In the genomic region with DNA sequence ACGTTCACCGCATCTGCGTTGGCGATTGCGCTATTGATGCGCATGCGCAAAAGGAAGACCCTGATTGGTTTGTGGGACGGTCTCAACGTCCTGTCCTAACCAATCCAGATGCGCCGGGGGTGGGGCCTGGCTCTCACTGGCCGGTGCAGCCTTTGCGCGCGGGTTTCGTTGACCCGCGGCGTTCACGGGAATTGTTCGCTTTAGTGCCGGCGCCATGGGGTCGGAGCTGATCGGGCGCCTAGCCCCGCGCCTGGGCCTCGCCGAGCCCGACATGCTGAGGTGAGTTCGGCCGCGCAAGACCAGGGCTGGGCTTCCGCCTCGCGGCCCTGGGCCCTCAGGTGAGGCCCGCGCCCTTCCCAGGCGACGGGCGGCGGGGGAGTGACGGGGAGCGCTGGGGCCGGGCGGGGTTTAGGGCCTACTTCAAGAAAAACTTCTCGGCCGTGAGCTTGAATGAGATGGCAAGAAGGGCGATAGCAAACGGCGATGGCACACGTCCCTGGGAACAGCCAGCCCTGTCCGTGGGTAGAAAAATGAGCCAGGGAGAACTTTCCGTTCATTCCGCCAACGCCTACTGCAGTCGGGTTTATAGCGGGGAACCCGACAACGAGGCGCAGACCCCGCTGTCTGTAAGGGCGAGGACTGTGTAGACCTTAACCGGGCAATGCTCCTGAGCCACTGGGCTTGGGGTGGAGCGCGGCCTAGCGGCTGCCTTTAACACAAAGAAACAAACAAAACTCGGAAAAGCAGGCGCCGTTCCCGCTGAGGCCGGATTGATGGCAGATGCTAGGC, we compare ENCODE assay signal across 8 cellular contexts.
DNase-seq lines count a peak whose midpoint lies in the region; ATAC-seq and TF ChIP-seq lines count a peak whose summit lies in the region.

A gene with protein sequence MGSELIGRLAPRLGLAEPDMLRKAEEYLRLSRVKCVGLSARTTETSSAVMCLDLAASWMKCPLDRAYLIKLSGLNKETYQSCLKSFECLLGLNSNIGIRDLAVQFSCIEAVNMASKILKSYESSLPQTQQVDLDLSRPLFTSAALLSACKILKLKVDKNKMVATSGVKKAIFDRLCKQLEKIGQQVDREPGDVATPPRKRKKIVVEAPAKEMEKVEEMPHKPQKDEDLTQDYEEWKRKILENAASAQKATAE (plus strand): TSS at position 168 of the 789 bp plus-strand sequence. CDS start 47 bp downstream, at position 215.

- peak within 1 kb of the TSS; percentile 68 for H3K4me3 ChIP-seq in mucosa of stomach (ENCODE audit: low read length)

- ATAC-seq in GM21526 (IDR thresholded peaks at IDR 0.05; ENCODE audit: low FRiP score, unreplicated experiment), result peak; percentile 67

- H3K9ac ChIP-seq in mucosa of stomach (ENCODE audit: low read length), result peak within 1 kb of the TSS; percentile 86

- no peaks in the 10 kb centered on the region for H3K9me3 ChIP-seq in mucosa of stomach (ENCODE audit: control insufficient read depth, low read length)

- TF ChIP-seq POLR2A in erythroblast (IDR thresholded peaks at IDR 0.05; ENCODE audit: low read length), result peak; percentile 89

- H3K36me3 ChIP-seq in mucosa of stomach (ENCODE audit: control insufficient read depth, insufficient read depth, low read length), result no peaks in the 10 kb centered on the region

- peaks cover 30% of the 10 kb centered on the region for H3K4me1 ChIP-seq in mucosa of stomach (ENCODE audit: control insufficient read depth, insufficient read depth, low read length)

- DNase-seq in DMS153 treated with DMSO at 0.1 percent for 48 hours (lab: John Stamatoyannopoulos, UW; ENCODE audit: unreplicated experiment) (peak; percentile 31), HuH-7.5 (ENCODE audit: low spot score) (peak; percentile 74), OCI-M1 (lab: John Stamatoyannopoulos, UW) (peak; percentile 97), activated T-cell treated with anti-CD3 and anti-CD28 coated beads for 4 hours (peak; percentile 95), erythroblast (lab: John Stamatoyannopoulos, UW) (peak; percentile 98 to 99)
- DNase-seq in stimulated activated CD8-positive, alpha-beta memory T cell treated with anti-CD3 and anti-CD28 coated beads, Interleukin-4, amount 100 ng/mL, for 48 hours, result peak; percentile 98

- no peaks in the 10 kb centered on the region for H3K27me3 ChIP-seq in mucosa of stomach (ENCODE audit: control insufficient read depth, insufficient read depth, low read length)

Comparison
In these comparisons a context has a peak if more than half of its experiments do, and no peak if none do; other contexts are left out.
1. Peak in every context shown above with its lines: DNase-seq, ATAC-seq and H3K4me3 ChIP-seq.
2. DNase-seq: peak in every context shown above with its lines; median percentile 98 in erythroblast; 98 in stimulated activated CD8-positive, alpha-beta memory T cell treated with anti-CD3 and anti-CD28 coated beads, Interleukin-4, amount 100 ng/mL, for 48 hours; 97 in OCI-M1; 95 in activated T-cell treated with anti-CD3 and anti-CD28 coated beads for 4 hours; 74 in HuH-7.5; 31 in DMS153 treated with DMSO at 0.1 percent for 48 hours.